ENCODE assay signal across 1 cellular context in the genomic region with DNA sequence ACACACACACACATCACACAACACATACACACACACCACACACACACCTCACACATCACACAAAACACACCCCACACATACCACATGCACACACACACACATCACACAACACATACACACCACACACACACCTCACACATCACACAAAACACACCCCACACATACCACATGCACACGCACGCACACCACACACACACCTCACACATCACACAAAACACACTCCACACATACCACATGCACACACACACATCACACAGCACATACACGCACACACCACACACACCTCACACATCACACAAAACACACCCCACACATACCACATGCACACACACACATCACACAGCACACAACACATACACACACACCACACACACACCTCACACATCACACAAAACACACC.
A peak's percentile ranks its signal among the peaks of the same experiment; 100 is the strongest.
TF ChIP-seq lines count a peak whose summit lies in the region.

No MANE protein-coding gene starts in this region.

TF ChIP-seq in GM12878, 131 proteins besides CTCF, POLR2A, EP300 and RAD21:
- TF ChIP-seq HDGF (IDR thresholded peaks at IDR 0.05) (peak; percentile 66), RUNX3 (IDR thresholded peaks at IDR 0.05; ENCODE audit: low read length) (0 out of 2 replicates have a peak, but pooled peaks have one; percentile 1)
TF ChIP-seq in GM12878: peak in this region for 2; not testable (repeated sequence) for 129.
